17 cellular contexts compared by ENCODE assay signal in genomic region chr18:10946058-10946457, GRCh38.
DNase-seq lines count a peak whose midpoint lies in the region; ATAC-seq and TF ChIP-seq lines count a peak whose summit lies in the region.
"Had no signal": no experiment of that assay in that cellular context is flagged by ENCODE, and none has a peak within 500 bp of the region (broad histone marks: within the 10 kb centered on the region; RNA-seq: fewer than 3 reads in every experiment).

No MANE protein-coding gene starts in this region.

- no peak for TF ChIP-seq CTCF in HEK293 (tag by site-specific recombination; IDR thresholded peaks at IDR 0.05)
- TF ChIP-seq CTCF in WTC11 (IDR thresholded peaks at IDR 0.05): no peak
- TF ChIP-seq CTCF in endodermal cell (conservative IDR thresholded peaks at IDR 0.05): no peak
- no peak for TF ChIP-seq CTCF in body of pancreas (IDR thresholded peaks at IDR 0.05)

- H3K4me1 Mint-ChIP-seq in WTC11 (peaks cover 11% of the 10 kb centered on the region), endodermal cell (peaks cover 20% of the 10 kb centered on the region)
- H3K4me1 Mint-ChIP-seq: CD4-positive, CD25-positive, alpha-beta regulatory T cell; CD8-positive, alpha-beta memory T cell had no signal

- H3K4me3 Mint-ChIP-seq in WTC11: no peak overlapping the region
- H3K4me3 Mint-ChIP-seq in endodermal cell: no peak overlapping the region
- H3K4me3 Mint-ChIP-seq: CD4-positive, CD25-positive, alpha-beta regulatory T cell; CD8-positive, alpha-beta memory T cell had no signal

- H3K9me3 Mint-ChIP-seq in WTC11: peaks cover 50% of the 10 kb centered on the region
- peaks cover 50% of the 10 kb centered on the region for H3K9me3 Mint-ChIP-seq in endodermal cell

- intact Hi-C loops in body of pancreas (cut with DNase I): no loop called here

- no peaks in the 10 kb centered on the region for H3K27me3 ChIP-seq in endodermal cell (ENCODE audit: control insufficient read depth, insufficient read depth, low read length, poor library complexity, severe bottlenecking)
- no peaks in the 10 kb centered on the region for H3K27me3 ChIP-seq in body of pancreas
- H3K27me3 ChIP-seq: BE2C had no signal

- no peak overlapping the region for H3K4me3 ChIP-seq in HEK293 (ENCODE audit: low read depth, low read length)
- H3K4me3 ChIP-seq in endodermal cell (ENCODE audit: low read length): peak overlapping the region; percentile 71
- H3K4me3 ChIP-seq in body of pancreas: no peak overlapping the region

- H3K9me3 ChIP-seq in HEK293 (ENCODE audit: control insufficient read depth, insufficient read depth, low read depth, low read length) (no peaks in the 10 kb centered on the region; the same call in none of the 2 replicates), endodermal cell (ENCODE audit: control insufficient read depth, low read length) (peaks cover 46% of the 10 kb centered on the region), body of pancreas (peaks cover 0 to 19% (median 0%) of the 10 kb centered on the region in 3 donors)
- H3K9me3 ChIP-seq: BE2C had no signal

- no peaks in the 10 kb centered on the region for H3K4me1 ChIP-seq in HEK293 (ENCODE audit: control insufficient read depth, insufficient read depth, low read length)
- H3K4me1 ChIP-seq in endodermal cell (ENCODE audit: control insufficient read depth, insufficient read depth, low read length): peaks cover 4% of the 10 kb centered on the region
- no peaks in the 10 kb centered on the region for H3K4me1 ChIP-seq in body of pancreas
- H3K4me1 ChIP-seq: BE2C had no signal

- H3K36me3 Mint-ChIP-seq in WTC11 (peaks cover 44% of the 10 kb centered on the region), endodermal cell (ENCODE audit: low read depth) (peaks cover 20% of the 10 kb centered on the region)
- H3K36me3 Mint-ChIP-seq: CD4-positive, CD25-positive, alpha-beta regulatory T cell; CD8-positive, alpha-beta memory T cell had no signal

- no peaks in the 10 kb centered on the region for H3K36me3 ChIP-seq in HEK293 (ENCODE audit: control insufficient read depth in 2 of 2, insufficient read depth in 1 of 2, low read length in 2 of 2)
- H3K36me3 ChIP-seq in endodermal cell (ENCODE audit: control insufficient read depth, insufficient read depth, low read length): no peaks in the 10 kb centered on the region
- H3K36me3 ChIP-seq in body of pancreas (replicated peaks in 1 of 2; ENCODE audit: insufficient read depth in 1 of 2, low read depth in 2 of 2): no peaks in the 10 kb centered on the region
- H3K36me3 ChIP-seq: BE2C had no signal

- CTCF ChIA-PET in HEK293 (lab: Yijun Ruan, JAX): interaction anchor here (1.5 kb wide), 1 partner anchor 94 kb away, joined by 8 read pairs; no protein-coding TSS in a partner anchor
- CTCF ChIA-PET in WTC11 (lab: Charles Lee): no interaction called here

- H3K27ac ChIP-seq in HEK293 (ENCODE audit: extremely low read depth, low read depth, low read length): no peak overlapping the region
- no peak overlapping the region for H3K27ac ChIP-seq in endodermal cell (ENCODE audit: low read depth, low read length)
- no peak overlapping the region for H3K27ac ChIP-seq in body of pancreas

- H3K27ac Mint-ChIP-seq in WTC11 (no peak overlapping the region), endodermal cell (no peak overlapping the region)
- H3K27ac Mint-ChIP-seq: CD4-positive, CD25-positive, alpha-beta regulatory T cell; CD8-positive, alpha-beta memory T cell had no signal

- H3K9ac ChIP-seq in endodermal cell (ENCODE audit: extremely low read depth, low read length, poor library complexity, severe bottlenecking): no peak overlapping the region

- POLR2A ChIA-PET in HEK293 (lab: Yijun Ruan, JAX): no interaction called here
- POLR2A ChIA-PET in WTC11 (lab: Charles Lee): no interaction called here

- ATAC-seq in WTC11 (no peak), body of pancreas (no peak), HG03139 (IDR thresholded peaks at IDR 0.05; ENCODE audit: unreplicated experiment) (no peak)
- ATAC-seq: HCT116 had no signal

- TF ChIP-seq POLR2A in body of pancreas (IDR thresholded peaks at IDR 0.05): no peak

- H3K27me3 Mint-ChIP-seq in WTC11 (ENCODE audit: low read depth) (peaks cover 4% of the 10 kb centered on the region; the same call in 1 of the 2 replicates), endodermal cell (ENCODE audit: insufficient read depth) (no peaks in the 10 kb centered on the region)
- H3K27me3 Mint-ChIP-seq: CD4-positive, CD25-positive, alpha-beta regulatory T cell had no signal

- DNase-seq in OCI-M1 (lab: John Stamatoyannopoulos, UW): peak; percentile 36
- no peak for DNase-seq in WTC11 (ENCODE audit: low spot score)
- no peak for DNase-seq in endodermal cell
- no peak for DNase-seq in body of pancreas
- DNase-seq in NCI-H510A (lab: John Stamatoyannopoulos, UW): no peak
- DNase-seq: ACHN; BE2C; C1 segment of cervical spinal cord; CD4-positive, CD25-positive, alpha-beta regulatory T cell; CD8-positive, alpha-beta memory T cell; COR-L47; DMS 273 treated with DMSO at 0.1 percent for 48 hours; GOT3; H7 had no signal

TF ChIP-seq in HEK293, 187 proteins besides CTCF, POLR2A, EP300 and RAD21:
- peak; percentile 90 for TF ChIP-seq TRIM28 (IDR thresholded peaks at IDR 0.05; ENCODE audit: borderline replicate concordance, low read length)
- no peak for TF ChIP-seq ZNF292 (tag by site-specific recombination; IDR thresholded peaks at IDR 0.05; ENCODE audit: borderline replicate concordance, low read depth)
- TF ChIP-seq SETDB1 (IDR thresholded peaks at IDR 0.05; ENCODE audit: insufficient read length, low read length): peak; percentile 92

TF ChIP-seq in WTC11, 78 proteins besides CTCF, POLR2A, EP300 and RAD21:
- TF ChIP-seq IRF2 (CRISPR knock-in tag; IDR thresholded peaks at IDR 0.05; ENCODE audit: borderline replicate concordance, low read depth): no peak
- TF ChIP-seq NFATC4 (CRISPR knock-in tag; IDR thresholded peaks at IDR 0.05): no peak
- TF ChIP-seq NFE2L1 (CRISPR knock-in tag; IDR thresholded peaks at IDR 0.05): no peak
- no peak for TF ChIP-seq HMGA2 (CRISPR knock-in tag; IDR thresholded peaks at IDR 0.05)
- peak; percentile 96 for TF ChIP-seq ZNF317 (CRISPR knock-in tag; IDR thresholded peaks at IDR 0.05; ENCODE audit: borderline replicate concordance, low read depth)
- no peak for TF ChIP-seq TEAD4 (CRISPR knock-in tag; IDR thresholded peaks at IDR 0.05)
